In genomic region chr1:54272772-54273091, GRCh38 we compare ENCODE assay signal across 10 cellular contexts.
A peak's percentile ranks its signal among the peaks of the same experiment; 100 is the strongest.
DNase-seq lines count a peak whose midpoint lies in the region; ATAC-seq and TF ChIP-seq lines count a peak whose summit lies in the region.
"Had no signal": no experiment of that assay in that cellular context is flagged by ENCODE, and none has a peak within 500 bp of the region (broad histone marks: within the 10 kb centered on the region; RNA-seq: fewer than 3 reads in every experiment).

No MANE protein-coding gene starts in this region.

- H3K79me2 ChIP-seq in DND-41 (ENCODE audit: insufficient read depth, low read length) (peaks cover 72% of the 10 kb centered on the region), hepatocyte (peaks cover 82% of the 10 kb centered on the region)

- no peak overlapping the region for H3K4me3 Mint-ChIP-seq in activated naive CD8-positive, alpha-beta T cell treated with anti-CD3 and anti-CD28 coated beads for 36 hours

- peaks cover 8% of the 10 kb centered on the region for H3K36me3 Mint-ChIP-seq in activated naive CD8-positive, alpha-beta T cell treated with anti-CD3 and anti-CD28 coated beads for 36 hours

- TF ChIP-seq CTCF in DND-41 (IDR thresholded peaks at IDR 0.05; ENCODE audit: borderline replicate concordance, extremely low read depth, low read length, poor library complexity, severe bottlenecking) (no peak), hepatocyte (IDR thresholded peaks at IDR 0.05; ENCODE audit: poor library complexity) (no peak), sigmoid colon (IDR thresholded peaks at IDR 0.05) (no peak)

- no peaks in the 10 kb centered on the region for H3K27me3 Mint-ChIP-seq in activated naive CD8-positive, alpha-beta T cell treated with anti-CD3 and anti-CD28 coated beads for 36 hours
- H3K27me3 Mint-ChIP-seq: CD8-positive, alpha-beta memory T cell had no signal

- no peak overlapping the region for H3K4me3 ChIP-seq in DND-41 (ENCODE audit: low read depth in 1 of 2, low read length in 2 of 2)
- no peak overlapping the region for H3K4me3 ChIP-seq in hepatocyte
- H3K4me3 ChIP-seq in sigmoid colon = peak overlapping the region in 1 of 4 donors; percentile 22

- H3K9ac ChIP-seq in DND-41 (ENCODE audit: low read depth, low read length) = no peak overlapping the region

- H3K4me1 ChIP-seq in DND-41 (ENCODE audit: insufficient read depth, low read length) = no peaks in the 10 kb centered on the region
- H3K4me1 ChIP-seq in hepatocyte (ENCODE audit: insufficient read depth) = peaks cover 50% of the 10 kb centered on the region
- H3K4me1 ChIP-seq in sigmoid colon = peaks cover 0 to 85% (median 83%) of the 10 kb centered on the region in 4 donors

- DNase-seq in DND-41 (no peak), hepatocyte (ENCODE audit: low spot score) (no peak), sigmoid colon (no peak), DMS79 treated with DMSO at 0.1 percent for 48 hours (lab: John Stamatoyannopoulos, UW) (no peak), COLO668 (lab: John Stamatoyannopoulos, UW; ENCODE audit: unreplicated experiment) (no peak), T-helper 2 cell (no peak)
- no peak for DNase-seq in activated naive CD8-positive, alpha-beta T cell treated with anti-CD3 and anti-CD28 coated beads for 36 hours
- no peak for DNase-seq in stimulated activated CD4-positive, alpha-beta T cell treated with anti-CD3 and anti-CD28 coated beads, Interleukin-2, amount 100 ng/mL, for 48 hours
- DNase-seq: activated naive CD4-positive, alpha-beta T cell; CD8-positive, alpha-beta memory T cell had no signal

- H4K20me1 ChIP-seq in DND-41 (ENCODE audit: insufficient read depth, low read length) = peaks cover 64% of the 10 kb centered on the region
- H4K20me1 ChIP-seq in hepatocyte (ENCODE audit: insufficient read depth, poor library complexity, severe bottlenecking) = peaks cover 69% of the 10 kb centered on the region

- H3K4me2 ChIP-seq in DND-41 (ENCODE audit: insufficient read depth, low read length) = no peak overlapping the region
- H3K4me2 ChIP-seq in hepatocyte = peak overlapping the region; percentile 38

- peak overlapping the region; percentile 12; the same call in 1 of the 2 replicates for H3K27ac ChIP-seq in DND-41 (ENCODE audit: low read length)
- peak overlapping the region; percentile 88 for H3K27ac ChIP-seq in hepatocyte
- peak overlapping the region; percentile 88 to 95 (median 92) for H3K27ac ChIP-seq in sigmoid colon

- no peak for TF ChIP-seq POLR2A in sigmoid colon (IDR thresholded peaks at IDR 0.05)

- 77% methylated on average over 4 of the region's 4 CpGs for whole genome bisulfite sequencing in hepatocyte (ENCODE audit: low lambda C conversion rate, missing lambda C conversion rate)
- WGBS in sigmoid colon, 2 donors = 77 to 86% methylated on average over 4 of the region's 4 CpGs

- H3K9me3 Mint-ChIP-seq in activated naive CD8-positive, alpha-beta T cell treated with anti-CD3 and anti-CD28 coated beads for 36 hours = no peaks in the 10 kb centered on the region
- H3K9me3 Mint-ChIP-seq: CD8-positive, alpha-beta memory T cell had no signal

- H3K4me1 Mint-ChIP-seq in activated naive CD8-positive, alpha-beta T cell treated with anti-CD3 and anti-CD28 coated beads for 36 hours = peaks cover 29% of the 10 kb centered on the region

- no peak; the same call in 2 of the 3 replicates for ATAC-seq in DND-41 (ENCODE audit: insufficient read depth, low read depth)

- intact Hi-C loops in sigmoid colon (cut with DNase I) = loop anchor here (1.0 to 5.0 kb wide), 7 partner anchors 65 to 275 kb away; partner anchors contain the start of genes ACOT11, CYB5RL, MRPL37 and SSBP3

- H2AFZ ChIP-seq in DND-41 (ENCODE audit: low read depth, low read length) (no peak overlapping the region), hepatocyte (no peak overlapping the region)

- H3K27ac Mint-ChIP-seq in activated naive CD8-positive, alpha-beta T cell treated with anti-CD3 and anti-CD28 coated beads for 36 hours = peak overlapping the region; percentile 36

- H3K27me3 ChIP-seq in DND-41 (ENCODE audit: insufficient read depth, low read length, poor library complexity) (no peaks in the 10 kb centered on the region), hepatocyte (no peaks in the 10 kb centered on the region), sigmoid colon (no peaks in the 10 kb centered on the region)

- H3K9me3 ChIP-seq in DND-41 (ENCODE audit: insufficient read depth, low read length, severe bottlenecking) (no peaks in the 10 kb centered on the region), hepatocyte (ENCODE audit: low read depth) (no peaks in the 10 kb centered on the region), sigmoid colon (no peaks in the 10 kb centered on the region)

- H3K36me3 ChIP-seq in DND-41 (ENCODE audit: insufficient read depth, low read length) = peaks cover 65% of the 10 kb centered on the region
- H3K36me3 ChIP-seq in hepatocyte (replicated peaks; ENCODE audit: insufficient read depth, low read depth) = no peaks in the 10 kb centered on the region
- H3K36me3 ChIP-seq in sigmoid colon = no peaks in the 10 kb centered on the region

- H3K9me2 ChIP-seq in hepatocyte (replicated peaks; ENCODE audit: insufficient read depth) = no peaks in the 10 kb centered on the region

- TF ChIP-seq EP300 in sigmoid colon (IDR thresholded peaks at IDR 0.05) = no peak

Comparison
In these comparisons a context has a peak if more than half of its experiments do, and no peak if none do; other contexts are left out.
1. H3K27ac ChIP-seq: peak in every context shown above with its lines; median percentile 92 in sigmoid colon; 88 in hepatocyte; 12 in DND-41.